In the genomic region with DNA sequence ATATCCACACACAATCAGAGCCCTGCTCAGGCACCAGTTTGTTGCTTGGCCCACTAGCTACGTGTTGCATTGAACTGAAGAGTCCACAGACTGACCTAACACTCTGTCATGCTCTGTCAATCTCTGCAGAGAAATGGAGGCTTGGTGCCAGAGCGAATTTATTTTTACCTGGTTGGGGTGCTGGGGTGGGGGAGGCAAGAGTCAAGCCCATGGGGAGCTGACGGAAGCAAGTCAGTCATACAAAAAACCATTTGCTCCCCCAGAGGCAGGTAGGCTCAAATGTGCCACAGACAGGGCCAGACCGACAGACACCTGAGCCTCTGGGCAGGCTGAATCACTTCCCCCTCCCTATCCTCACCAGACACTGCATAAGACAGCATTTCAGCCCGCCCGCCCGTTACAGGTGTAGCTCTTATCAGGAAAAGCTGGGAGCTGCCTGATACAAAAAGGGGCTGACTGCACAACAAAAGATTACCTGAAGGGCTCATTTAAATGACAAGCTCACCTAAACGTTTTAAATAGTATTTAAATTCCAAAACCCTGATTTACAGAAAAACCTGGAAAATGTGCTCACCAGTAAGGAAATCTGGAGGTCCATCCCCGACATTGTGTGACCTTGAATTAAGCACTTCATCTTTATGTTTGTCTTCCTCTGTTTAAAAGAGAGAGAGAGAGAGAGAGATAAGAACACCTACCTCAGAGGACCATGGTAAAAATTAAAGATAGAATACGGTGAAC, we compare ENCODE assay signal across 8 cellular contexts. TPM values are rescaled to one million over a fixed set of nuclear protein-coding genes. Genes with fewer than 3 reads are reported as not detected.
DNase-seq lines count a peak whose midpoint lies in the region; ATAC-seq and TF ChIP-seq lines count a peak whose summit lies in the region.

No MANE protein-coding gene starts in this region.

- no peak for ATAC-seq in HG03095 (IDR thresholded peaks at IDR 0.05; ENCODE audit: unreplicated experiment)

- peaks cover 51% of the 10 kb centered on the region for H3K4me1 Mint-ChIP-seq in activated CD4-positive, alpha-beta T cell treated with anti-CD3 and anti-CD28 coated beads, Interleukin-2, amount 10 ng/mL, durations not matched to agents 7 days and 5 days

- no peaks in the 10 kb centered on the region for H3K27me3 Mint-ChIP-seq in activated CD4-positive, alpha-beta T cell treated with anti-CD3 and anti-CD28 coated beads, Interleukin-2, amount 10 ng/mL, durations not matched to agents 7 days and 5 days

- peak overlapping the region; percentile 98 for H3K4me3 Mint-ChIP-seq in activated CD4-positive, alpha-beta T cell treated with anti-CD3 and anti-CD28 coated beads, Interleukin-2, amount 10 ng/mL, durations not matched to agents 7 days and 5 days

- peak overlapping the region; percentile 100 for H3K27ac ChIP-seq in muscle layer of colon (ENCODE audit: low read depth, low read length)
- peak overlapping the region; percentile 100 for H3K27ac ChIP-seq in substantia nigra (ENCODE audit: low read depth, low read length, poor library complexity, severe bottlenecking)

- peak overlapping the region; percentile 100 for H3K27ac Mint-ChIP-seq in activated CD4-positive, alpha-beta T cell treated with anti-CD3 and anti-CD28 coated beads, Interleukin-2, amount 10 ng/mL, durations not matched to agents 7 days and 5 days

- peaks cover 39% of the 10 kb centered on the region for H3K36me3 ChIP-seq in muscle layer of colon (ENCODE audit: insufficient read depth, low read length)

- no peak for TF ChIP-seq POLR2A in NB4 (IDR thresholded peaks at IDR 0.05; ENCODE audit: extremely low read depth, insufficient read length)

- POLR2A ChIA-PET in activated CD4-positive, alpha-beta T cell treated with anti-CD3 and anti-CD28 coated beads, Interleukin-2, amount 10 ng/mL, durations not matched to agents 7 days and 5 days (lab: Charles Lee), result interaction anchor here (1.0 kb wide), 1 partner anchor 48 kb away, joined by 5 read pairs; no protein-coding TSS in a partner anchor

- H3K36me3 Mint-ChIP-seq in activated CD4-positive, alpha-beta T cell treated with anti-CD3 and anti-CD28 coated beads, Interleukin-2, amount 10 ng/mL, durations not matched to agents 7 days and 5 days (ENCODE audit: low read depth), result peaks cover 52% of the 10 kb centered on the region

- no peaks in the 10 kb centered on the region for H3K9me3 Mint-ChIP-seq in activated CD4-positive, alpha-beta T cell treated with anti-CD3 and anti-CD28 coated beads, Interleukin-2, amount 10 ng/mL, durations not matched to agents 7 days and 5 days

- H3K9ac ChIP-seq in muscle layer of colon (ENCODE audit: low read length), result peak overlapping the region; percentile 79

- no peak for TF ChIP-seq CTCF in NB4 (IDR thresholded peaks at IDR 0.05; ENCODE audit: low read depth, low read length)

- DNase-seq in COLO668 (lab: John Stamatoyannopoulos, UW; ENCODE audit: unreplicated experiment) (peak; percentile 81), NB4 (ENCODE audit: low read depth) (peak; percentile 40), ecto neural progenitor cell (ENCODE audit: low spot score) (peak; percentile 60), substantia nigra (lab: John Stamatoyannopoulos, UW) (peak in 9 of 49 donors; percentile 15 to 81 (median 23)), 8988T (no peak)
- DNase-seq in activated CD4-positive, alpha-beta T cell treated with anti-CD3 and anti-CD28 coated beads, Interleukin-2, amount 10 ng/mL, durations not matched to agents 7 days and 5 days, result peak; percentile 56

- H3K4me1 ChIP-seq in muscle layer of colon (ENCODE audit: insufficient read depth, low read length), result peaks cover 31% of the 10 kb centered on the region

- H3K4me3 ChIP-seq in NB4 (ENCODE audit: low read depth, low read length) (peak overlapping the region; percentile 68), muscle layer of colon (ENCODE audit: low read depth in 1 of 2, low read length in 2 of 2) (peak overlapping the region in 1 of 2 donors; percentile 66)

- H3K27me3 ChIP-seq in muscle layer of colon (ENCODE audit: control insufficient read depth in 1 of 2, insufficient read depth in 2 of 2, low read length in 2 of 2), result no peaks in the 10 kb centered on the region

- H3K9me3 ChIP-seq in muscle layer of colon (ENCODE audit: low read length), result no peaks in the 10 kb centered on the region

- CTCF ChIA-PET in activated CD4-positive, alpha-beta T cell treated with anti-CD3 and anti-CD28 coated beads, Interleukin-2, amount 10 ng/mL, durations not matched to agents 7 days and 5 days (lab: Charles Lee), result interaction anchor here (0.8 to 5.8 kb wide), 15 partner anchors 9 to 191 kb away, joined by 3 to 31 read pairs (median 3); partner anchors contain the start of gene SNRNP27

RNA-seq across cellular contexts. Expression of gene PCBP1, which starts 2.1 kb away (rescaled TPM):
- total RNA-seq in activated CD4-positive, alpha-beta T cell treated with anti-CD3 and anti-CD28 coated beads, Interleukin-2, amount 10 ng/mL, durations not matched to agents 7 days and 5 days, result 100 to 1,000 TPM; 527 to 544 TPM
